In the genomic region with DNA sequence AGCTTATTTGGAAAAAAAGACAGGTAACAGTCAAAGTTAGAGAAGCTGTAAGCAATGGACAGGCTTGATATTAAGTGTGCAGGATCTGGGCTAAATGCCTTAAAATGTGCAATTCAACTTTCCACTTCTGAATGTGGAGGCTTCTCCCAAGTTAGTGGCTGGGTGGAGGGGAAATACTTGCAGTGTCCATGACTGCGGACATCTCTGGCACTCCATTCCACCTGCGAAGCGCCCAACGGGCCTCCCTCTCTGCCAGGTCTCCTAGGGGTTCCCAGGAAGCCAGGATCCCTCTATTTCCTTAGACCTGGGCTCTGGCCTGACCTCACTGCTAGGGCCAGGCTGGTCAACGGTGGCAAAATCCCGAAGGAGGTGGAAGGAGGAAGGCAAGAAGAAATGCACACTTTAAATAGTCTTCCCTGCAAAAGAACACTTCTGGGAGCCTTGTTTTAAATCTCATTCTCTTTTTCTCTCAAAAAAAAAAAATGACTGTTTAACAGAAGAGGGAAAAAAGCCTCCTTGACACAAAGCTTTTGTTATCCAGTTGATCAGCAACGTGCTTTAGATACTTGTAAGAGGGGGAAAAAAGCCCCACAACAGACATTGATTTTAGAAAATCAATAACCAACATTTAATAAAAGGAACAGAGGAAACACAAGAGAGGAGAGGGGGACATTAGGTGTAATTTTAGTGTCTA, we compare ENCODE assay signal across 9 cellular contexts. TPM values are rescaled to one million over a fixed set of nuclear protein-coding genes. Genes with fewer than 3 reads are reported as not detected.
DNase-seq lines count a peak whose midpoint lies in the region; ATAC-seq and TF ChIP-seq lines count a peak whose summit lies in the region.
"Had no signal": no experiment of that assay in that cellular context is flagged by ENCODE, and none has a peak within 500 bp of the region (broad histone marks: within the 10 kb centered on the region; RNA-seq: fewer than 3 reads in every experiment).

No MANE protein-coding gene starts in this region.

- CTCF ChIA-PET in activated CD4-positive, alpha-beta memory T cell treated with anti-CD3 and anti-CD28 coated beads, Interleukin-2, amount 10 ng/mL, durations not matched to agents 7 days and 5 days (lab: Charles Lee) = no interaction called here
- CTCF ChIA-PET in PC-3 (lab: Charles Lee) = no interaction called here

- TF ChIP-seq CTCF in sigmoid colon (IDR thresholded peaks at IDR 0.05) (no peak), PC-3 (conservative IDR thresholded peaks at IDR 0.05; ENCODE audit: low read depth, low read length) (no peak)

- H3K4me1 ChIP-seq in sigmoid colon = peaks cover 0 to 26% (median 20%) of the 10 kb centered on the region in 4 donors
- peaks cover 14% of the 10 kb centered on the region for H3K4me1 ChIP-seq in PC-3 (ENCODE audit: insufficient read depth, low read length)

- no peaks in the 10 kb centered on the region for H3K9me3 ChIP-seq in sigmoid colon
- no peaks in the 10 kb centered on the region for H3K9me3 ChIP-seq in PC-3 (ENCODE audit: low read length)

- no peaks in the 10 kb centered on the region for H3F3A ChIP-seq in PC-3 (ENCODE audit: low read length, unreplicated experiment)

- ATAC-seq in left ventricle myocardium superior (peak; percentile 4), GM21526 (IDR thresholded peaks at IDR 0.05; ENCODE audit: low FRiP score, unreplicated experiment) (no peak), PC-3 (no peak), GM21367 (IDR thresholded peaks at IDR 0.05; ENCODE audit: unreplicated experiment) (no peak)

- H3K27me3 Mint-ChIP-seq in activated CD4-positive, alpha-beta memory T cell treated with anti-CD3 and anti-CD28 coated beads, Interleukin-2, amount 10 ng/mL, durations not matched to agents 7 days and 5 days = peaks cover 36% of the 10 kb centered on the region

- H3K36me3 Mint-ChIP-seq in activated CD4-positive, alpha-beta memory T cell treated with anti-CD3 and anti-CD28 coated beads, Interleukin-2, amount 10 ng/mL, durations not matched to agents 7 days and 5 days (ENCODE audit: low read depth) = peaks cover 25% of the 10 kb centered on the region

- H3K4me2 ChIP-seq in PC-3 (ENCODE audit: low read length) = no peak overlapping the region

- no peak overlapping the region for H3K9ac ChIP-seq in PC-3 (ENCODE audit: low read length)

- POLR2A ChIA-PET in activated CD4-positive, alpha-beta memory T cell treated with anti-CD3 and anti-CD28 coated beads, Interleukin-2, amount 10 ng/mL, durations not matched to agents 7 days and 5 days (lab: Charles Lee) = interaction anchor here (0.9 to 1.6 kb wide), 4 partner anchors 12 to 184 kb away, joined by 3 to 6 read pairs (median 4); no protein-coding TSS in a partner anchor
- POLR2A ChIA-PET in PC-3 (lab: Charles Lee; ENCODE audit: unreplicated experiment) = no interaction called here

- H3K27ac Mint-ChIP-seq in activated CD4-positive, alpha-beta memory T cell treated with anti-CD3 and anti-CD28 coated beads, Interleukin-2, amount 10 ng/mL, durations not matched to agents 7 days and 5 days = no peak overlapping the region

- H3K36me3 ChIP-seq in sigmoid colon = no peaks in the 10 kb centered on the region
- H3K36me3 ChIP-seq in PC-3 (ENCODE audit: low read depth, low read length) = no peaks in the 10 kb centered on the region

- intact Hi-C loops in left ventricle myocardium superior (cut with micrococcal nuclease) (no loop called here), sigmoid colon (cut with DNase I) (loop anchor here (5.0 kb wide), 1 partner anchor 183 kb away; a partner anchor contains a TSS), PC-3 (cut with micrococcal nuclease) (loop anchor here (5.0 kb wide), 2 partner anchors 78 to 183 kb away; a partner anchor contains a TSS)

- H3K4me1 Mint-ChIP-seq in activated CD4-positive, alpha-beta memory T cell treated with anti-CD3 and anti-CD28 coated beads, Interleukin-2, amount 10 ng/mL, durations not matched to agents 7 days and 5 days = peaks cover 30% of the 10 kb centered on the region

- TF ChIP-seq EP300 in sigmoid colon (IDR thresholded peaks at IDR 0.05) = no peak

- H3K4me3 Mint-ChIP-seq in activated CD4-positive, alpha-beta memory T cell treated with anti-CD3 and anti-CD28 coated beads, Interleukin-2, amount 10 ng/mL, durations not matched to agents 7 days and 5 days = peak overlapping the region; percentile 81

- DNase-seq in EL (peak; percentile 39), left ventricle myocardium superior (peak; percentile 48), sigmoid colon (no peak), PC-3 (no peak)
- no peak for DNase-seq in activated CD4-positive, alpha-beta memory T cell treated with anti-CD3 and anti-CD28 coated beads, Interleukin-2, amount 10 ng/mL, durations not matched to agents 7 days and 5 days
- no peak for DNase-seq in NK-92 treated with Interleukin-12 subunit alpha and Interleukin-12 subunit beta, amount 100 ng/mL, for 24 hours (lab: John Stamatoyannopoulos, UW)
- DNase-seq: NCI-H1092 treated with DMSO at 0.1 percent for 48 hours had no signal

- H3K79me2 ChIP-seq in PC-3 (ENCODE audit: low read length) = no peaks in the 10 kb centered on the region

- H3K27me3 ChIP-seq in sigmoid colon (peaks cover 18 to 59% (median 29%) of the 10 kb centered on the region in 3 donors), PC-3 (ENCODE audit: low read length) (peaks cover 26% of the 10 kb centered on the region)

- H3K27ac ChIP-seq in sigmoid colon (peak overlapping the region; percentile 81 to 86 (median 86)), PC-3 (ENCODE audit: low read length) (no peak overlapping the region)

- BruUV-seq in PC-3 (replicated peaks; lab: Mats Ljungman, UMichigan) = no TSS peak

- no peaks in the 10 kb centered on the region for H3K9me2 ChIP-seq in PC-3 (replicated peaks; ENCODE audit: low read length)

- TF ChIP-seq POLR2A in sigmoid colon (IDR thresholded peaks at IDR 0.05) = no peak

- H3K4me3 ChIP-seq in sigmoid colon = peak overlapping the region; percentile 56 to 75 (median 63)
- H3K4me3 ChIP-seq in PC-3 (ENCODE audit: low read length) = no peak overlapping the region

- H2AFZ ChIP-seq in PC-3 (ENCODE audit: low read length) = no peak overlapping the region

- H4K20me1 ChIP-seq in PC-3 (ENCODE audit: low read length) = no peaks in the 10 kb centered on the region

- 18 to 39% methylated on average over 7 of the region's 7 CpGs for WGBS in sigmoid colon, 2 donors

- H3K9me3 Mint-ChIP-seq in activated CD4-positive, alpha-beta memory T cell treated with anti-CD3 and anti-CD28 coated beads, Interleukin-2, amount 10 ng/mL, durations not matched to agents 7 days and 5 days = no peaks in the 10 kb centered on the region

RNA-seq across cellular contexts. Expression of gene ZEB2, which starts 5.0 kb away (rescaled TPM):
- 10 to 100 TPM; 19.4 to 20.6 TPM for total RNA-seq in activated CD4-positive, alpha-beta memory T cell treated with anti-CD3 and anti-CD28 coated beads, Interleukin-2, amount 10 ng/mL, durations not matched to agents 7 days and 5 days
- total RNA-seq in left ventricle myocardium superior (83.2 TPM), sigmoid colon (10 to 100 TPM; 51.0 to 70.6 (median 61.3) TPM), PC-3 (2014; rRNA removed) (0.69 and 1.1 TPM in 2 replicates)
- polyA plus RNA-seq in sigmoid colon = 10 to 100 TPM in 2 of 3 donors, 1 to 10 TPM in 1; 8.1 to 19.8 (median 17.6) TPM

Comparison
In these comparisons a context has a peak if more than half of its experiments do, and no peak if none do; other contexts are left out.
1. DNase-seq: peak in EL (single experiment) and left ventricle myocardium superior (single experiment); none in activated CD4-positive, alpha-beta memory T cell treated with anti-CD3 and anti-CD28 coated beads, Interleukin-2, amount 10 ng/mL, durations not matched to agents 7 days and 5 days (single experiment), sigmoid colon (single experiment), NK-92 treated with Interleukin-12 subunit alpha and Interleukin-12 subunit beta, amount 100 ng/mL, for 24 hours (single experiment) and PC-3 (single experiment).